ENCODE assay signal across 8 cellular contexts in the genomic region with DNA sequence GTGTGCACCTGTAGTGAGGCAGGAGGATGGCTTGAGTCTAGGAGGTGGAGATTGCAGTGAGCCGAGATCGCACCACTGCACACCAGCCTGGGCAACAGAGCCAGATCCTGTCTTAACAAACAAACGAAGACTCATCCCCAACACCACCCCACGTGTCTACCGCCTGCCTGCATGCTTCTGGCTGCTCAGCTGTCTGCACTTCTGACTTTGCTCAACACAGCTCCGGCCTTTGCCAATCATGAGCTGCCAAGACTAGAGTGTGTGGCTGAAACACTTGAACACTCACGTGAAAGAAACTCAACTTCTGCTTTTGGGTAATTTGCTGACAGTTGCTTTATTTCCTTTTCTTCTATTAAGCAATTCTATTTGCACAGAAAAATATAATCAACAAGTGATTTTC. TPM values are rescaled to one million over a fixed set of nuclear protein-coding genes. Genes with fewer than 3 reads are reported as not detected.
DNase-seq lines count a peak whose midpoint lies in the region; ATAC-seq, FAIRE-seq and TF ChIP-seq lines count a peak whose summit lies in the region.

No MANE protein-coding gene starts in this region.

- no peaks in the 10 kb centered on the region for H3K36me3 ChIP-seq in tibial artery

- no peaks in the 10 kb centered on the region for H3K27me3 ChIP-seq in tibial artery

- peaks cover 0 to 58% (median 38%) of the 10 kb centered on the region in 4 donors for H3K4me1 ChIP-seq in tibial artery

- peak; percentile 84 for DNase-seq in GM12864 (ENCODE audit: low read depth)
- peak; percentile 77 for DNase-seq in NCI-H446 treated with DMSO at 0.1 percent for 48 hours (lab: John Stamatoyannopoulos, UW)
- DNase-seq in cardiac septum (ENCODE audit: low spot score), result peak; percentile 94
- DNase-seq in tibial artery, result peak; percentile 94 to 97
- no peak for DNase-seq in NCI-H2107 (lab: John Stamatoyannopoulos, UW)
- DNase-seq in NCI-H748 (lab: John Stamatoyannopoulos, UW; ENCODE audit: unreplicated experiment), result no peak
- no peak for DNase-seq in D721Med (ENCODE audit: insufficient read length, low spot score)

- H3K9me3 ChIP-seq in tibial artery, result no peaks in the 10 kb centered on the region

- H3K27ac ChIP-seq in tibial artery, result peak overlapping the region; percentile 64 to 75

- no peak for FAIRE-seq in D721Med (lab: Jason Lieb, UNC)

- TF ChIP-seq CTCF in GM12864 (IDR thresholded peaks at IDR 0.05; ENCODE audit: low read depth, low read length, missing control alignments) (no peak), tibial artery (IDR thresholded peaks at IDR 0.05) (no peak), D721Med (IDR thresholded peaks at IDR 0.05; ENCODE audit: insufficient read depth, missing control alignments) (no peak)

- intact Hi-C loops in cardiac septum (cut with DNase I), result no loop called here
- intact Hi-C loops in tibial artery (cut with DNase I; ENCODE audit: low total_unique reads), result no loop called here

- ATAC-seq in GM21786 (IDR thresholded peaks at IDR 0.05; ENCODE audit: unreplicated experiment), result peak; percentile 90

- H3K4me3 ChIP-seq in GM12864 (ENCODE audit: low read depth, low read length), result no peak overlapping the region
- no peak overlapping the region for H3K4me3 ChIP-seq in tibial artery

RNA-seq across cellular contexts. Expression of gene SP3, which starts 32.1 kb away (rescaled TPM):
- 45.4 TPM for total RNA-seq in cardiac septum

Comparison
In these comparisons a context has a peak if more than half of its experiments do, and no peak if none do; other contexts are left out.
1. DNase-seq: peak in GM12864 (single experiment), NCI-H446 treated with DMSO at 0.1 percent for 48 hours (single experiment), cardiac septum (single experiment) and tibial artery (2 of 2); none in NCI-H2107 (single experiment), NCI-H748 (single experiment) and D721Med (single experiment).